ENCODE assay signal across 27 cellular contexts in the genomic region with DNA sequence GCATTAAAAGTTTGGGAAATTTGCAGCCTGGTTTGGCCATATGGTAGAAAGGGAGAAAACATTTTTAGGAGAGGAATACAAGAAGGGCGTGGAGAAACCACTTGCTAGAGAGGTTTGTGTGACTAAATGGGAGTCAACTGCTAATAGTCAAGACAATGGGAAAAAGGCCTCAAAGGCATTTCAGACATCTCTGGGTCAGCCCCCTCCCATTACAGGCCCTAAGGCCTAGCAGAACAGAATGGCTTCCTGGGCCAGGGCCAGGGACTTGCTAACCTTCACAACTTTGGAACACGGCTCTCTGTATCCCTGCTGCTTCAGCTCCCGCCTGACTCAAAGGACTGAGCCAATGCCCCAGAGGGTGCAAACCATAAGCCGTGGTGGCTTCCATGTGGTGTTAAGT.
"Had no signal": no experiment of that assay in that cellular context is flagged by ENCODE, and none has a peak within 500 bp of the region (broad histone marks: within the 10 kb centered on the region; RNA-seq: fewer than 3 reads in every experiment).

No MANE protein-coding gene starts in this region.

- H3K9me3 ChIP-seq: esophagus muscularis mucosa, gastroesophageal sphincter had no signal

- H3K4me1 ChIP-seq: esophagus muscularis mucosa, foreskin keratinocyte, gastroesophageal sphincter had no signal

- H3K36me3 ChIP-seq: brain microvascular endothelial cell, esophagus muscularis mucosa, gastroesophageal sphincter had no signal

- ATAC-seq: activated naive CD4-positive, alpha-beta T cell treated with anti-CD3 and anti-CD28 coated beads, Interleukin-2, amount 50 U/mL, for 72 hours; activated T-cell treated with anti-CD3 and anti-CD28 coated beads, Interleukin-2, amount 50 U/mL, for 72 hours; effector memory CD8-positive, alpha-beta T cell; foreskin keratinocyte; gastroesophageal sphincter had no signal

- H3K4me3 ChIP-seq: esophagus muscularis mucosa, gastroesophageal sphincter had no signal

- DNase-seq: activated CD4-positive, alpha-beta memory T cell treated with anti-CD3 and anti-CD28 coated beads, Interleukin-2, amount 10 ng/mL, durations not matched to agents 7 days and 5 days; activated CD4-positive, alpha-beta T cell treated with anti-CD3 and anti-CD28 coated beads for 1 hour; activated CD4-positive, alpha-beta T cell treated with anti-CD3 and anti-CD28 coated beads for 4 hours; activated CD4-positive, alpha-beta T cell treated with anti-CD3 and anti-CD28 coated beads, Interleukin-2, amount 10 ng/mL, durations not matched to agents 7 days and 5 days; activated CD4-positive, alpha-beta T cell treated with anti-CD3 and anti-CD28 coated beads, Interleukin-2, amount 50 U/mL, for 4 hours; activated CD4-positive, CD25-positive, alpha-beta regulatory T cell; activated CD8-positive, alpha-beta memory T cell treated with anti-CD3 and anti-CD28 coated beads, Interleukin-2, amount 50 U/mL, for 48 hours; activated gamma-delta T cell; activated naive CD4-positive, alpha-beta T cell; activated naive CD4-positive, alpha-beta T cell treated with anti-CD3 and anti-CD28 coated beads, Interleukin-2, amount 10 ng/mL, durations not matched to agents 7 days and 5 days; activated naive CD8-positive, alpha-beta T cell treated with anti-CD3 and anti-CD28 coated beads, Interleukin-2, amount 10 ng/mL, durations not matched to agents 7 days and 5 days; activated T-cell treated with anti-CD3 and anti-CD28 coated beads for 4 hours; activated T-cell treated with anti-CD3 and anti-CD28 coated beads, Interleukin-2, amount 50 U/mL, for 24 hours; activated T-cell treated with anti-CD3 and anti-CD28 coated beads, Interleukin-2, amount 50 U/mL, for 72 hours; amniotic stem cell; anterior cingulate cortex; brain microvascular endothelial cell; cortex of kidney; dermis blood vessel endothelial cell; effector CD4-positive, alpha-beta T cell; effector memory CD8-positive, alpha-beta T cell; erythroblast; foreskin keratinocyte; T-helper 2 cell had no signal

- H3K27me3 ChIP-seq: brain microvascular endothelial cell, esophagus muscularis mucosa, foreskin keratinocyte, gastroesophageal sphincter had no signal

- H3K27ac ChIP-seq: brain microvascular endothelial cell, esophagus muscularis mucosa, foreskin keratinocyte, gastroesophageal sphincter had no signal
